In genomic region chr12:31989571-31989970, GRCh38 we compare ENCODE assay signal across 18 cellular contexts. TPM values are rescaled to one million over a fixed set of nuclear protein-coding genes. Genes with fewer than 3 reads are reported as not detected.
DNase-seq lines count a peak whose midpoint lies in the region; ATAC-seq and TF ChIP-seq lines count a peak whose summit lies in the region.
"Had no signal": no experiment of that assay in that cellular context is flagged by ENCODE, and none has a peak within 500 bp of the region (broad histone marks: within the 10 kb centered on the region; RNA-seq: fewer than 3 reads in every experiment).

No MANE protein-coding gene starts in this region.

- peak overlapping the region; percentile 78 for H3K27ac ChIP-seq in epithelial cell of prostate
- H3K27ac ChIP-seq: esophagus squamous epithelium, upper lobe of right lung had no signal

- CTCF ChIA-PET in WTC11 (lab: Charles Lee): interaction anchor here (0.6 kb wide), 1 partner anchor 276 kb away, joined by 3 read pairs; no protein-coding TSS in a partner anchor

- ATAC-seq in WTC11: no peak
- no peak for ATAC-seq in GM21737 (IDR thresholded peaks at IDR 0.05; ENCODE audit: unreplicated experiment)
- ATAC-seq: upper lobe of right lung had no signal

- POLR2A ChIA-PET in WTC11 (lab: Charles Lee): no interaction called here

- peaks cover 84% of the 10 kb centered on the region for H3K36me3 Mint-ChIP-seq in T-helper 2 cell treated with Interferon-gamma antibody and Interleukin-4, amounts not matched to agents 5 μg/mL and 100 μg/mL, for 36 hours (ENCODE audit: low read depth)
- peaks cover 75% of the 10 kb centered on the region for H3K36me3 Mint-ChIP-seq in WTC11
- H3K36me3 Mint-ChIP-seq in nephron progenitor cell (ENCODE audit: low read depth): peaks cover 98% of the 10 kb centered on the region

- peaks cover 62% of the 10 kb centered on the region for H3K9me3 Mint-ChIP-seq in T-helper 2 cell treated with Interferon-gamma antibody and Interleukin-4, amounts not matched to agents 5 μg/mL and 100 μg/mL, for 36 hours
- H3K9me3 Mint-ChIP-seq in WTC11 (peaks cover 28% of the 10 kb centered on the region), nephron progenitor cell (peaks cover 40% of the 10 kb centered on the region)

- no peaks in the 10 kb centered on the region for H3K27me3 Mint-ChIP-seq in T-helper 2 cell treated with Interferon-gamma antibody and Interleukin-4, amounts not matched to agents 5 μg/mL and 100 μg/mL, for 36 hours (ENCODE audit: low read depth)
- H3K27me3 Mint-ChIP-seq in WTC11 (ENCODE audit: low read depth): peaks cover 4% of the 10 kb centered on the region
- peaks cover 3% of the 10 kb centered on the region for H3K27me3 Mint-ChIP-seq in nephron progenitor cell (ENCODE audit: low read depth, poor library complexity)

- H3K27ac Mint-ChIP-seq in T-helper 2 cell treated with Interferon-gamma antibody and Interleukin-4, amounts not matched to agents 5 μg/mL and 100 μg/mL, for 36 hours: peak overlapping the region; percentile 87
- peak overlapping the region; percentile 66; the same call in 1 of the 2 replicates for H3K27ac Mint-ChIP-seq in WTC11
- peak overlapping the region; percentile 86 for H3K27ac Mint-ChIP-seq in nephron progenitor cell

- H3K4me3 Mint-ChIP-seq in T-helper 2 cell treated with Interferon-gamma antibody and Interleukin-4, amounts not matched to agents 5 μg/mL and 100 μg/mL, for 36 hours: peak overlapping the region; percentile 66
- no peak overlapping the region for H3K4me3 Mint-ChIP-seq in WTC11
- H3K4me3 Mint-ChIP-seq in nephron progenitor cell: no peak overlapping the region
- H3K4me3 Mint-ChIP-seq: CD14-positive monocyte had no signal

- peaks cover 46% of the 10 kb centered on the region for H3K4me1 Mint-ChIP-seq in T-helper 2 cell treated with Interferon-gamma antibody and Interleukin-4, amounts not matched to agents 5 μg/mL and 100 μg/mL, for 36 hours (ENCODE audit: low read depth)
- H3K4me1 Mint-ChIP-seq in WTC11: peaks cover 31% of the 10 kb centered on the region
- peaks cover 4% of the 10 kb centered on the region for H3K4me1 Mint-ChIP-seq in nephron progenitor cell
- H3K4me1 Mint-ChIP-seq: CD14-positive monocyte had no signal

- DNase-seq in T-helper 2 cell treated with Interferon-gamma antibody and Interleukin-4, amounts not matched to agents 5 μg/mL and 100 μg/mL, for 36 hours (ENCODE audit: low spot score): no peak
- DNase-seq in T-helper 2 cell: no peak
- DNase-seq in WTC11 (ENCODE audit: low spot score): no peak
- no peak for DNase-seq in epithelial cell of prostate (ENCODE audit: low read depth, low spot score)
- no peak for DNase-seq in nephron progenitor cell
- no peak for DNase-seq in AG20443 (ENCODE audit: low spot score)
- DNase-seq in GM03348 (ENCODE audit: low spot score): no peak
- DNase-seq: dermis blood vessel endothelial cell; DMS79 treated with DMSO at 0.1 percent for 48 hours; esophagus squamous epithelium; head of caudate nucleus; midbrain; NCI-H146; NCI-H446; stimulated activated CD4-positive, alpha-beta T cell treated with anti-CD3 and anti-CD28 coated beads, Interleukin-4, amount 100 ng/mL, for 4 hours; upper lobe of right lung had no signal

- no peak for TF ChIP-seq CTCF in WTC11 (IDR thresholded peaks at IDR 0.05)
- TF ChIP-seq CTCF in nephron progenitor cell (IDR thresholded peaks at IDR 0.05): no peak

TF ChIP-seq in WTC11, 78 proteins besides CTCF, POLR2A, EP300 and RAD21:
- TF ChIP-seq MYBL2 (CRISPR knock-in tag; IDR thresholded peaks at IDR 0.05): no peak
- no peak for TF ChIP-seq E2F5 (CRISPR knock-in tag; IDR thresholded peaks at IDR 0.05)
- TF ChIP-seq ZNF423 (CRISPR knock-in tag; IDR thresholded peaks at IDR 0.05): no peak
- no peak for TF ChIP-seq GRHL2 (CRISPR knock-in tag; IDR thresholded peaks at IDR 0.05; ENCODE audit: insufficient replicate concordance, severe bottlenecking)
- TF ChIP-seq USF1 (CRISPR knock-in tag; IDR thresholded peaks at IDR 0.05): no peak
- no peak for TF ChIP-seq NR3C1 (CRISPR knock-in tag; conservative IDR thresholded peaks at IDR 0.05; ENCODE audit: low read depth)
- no peak for TF ChIP-seq ZNF232 (CRISPR knock-in tag; IDR thresholded peaks at IDR 0.05)
- no peak for TF ChIP-seq OVOL2 (CRISPR knock-in tag; IDR thresholded peaks at IDR 0.05; ENCODE audit: borderline replicate concordance)

RNA-seq across cellular contexts. Expression of gene RESF1, which starts 30.4 kb away (rescaled TPM):
- total RNA-seq in WTC11 (2021): 78.1 to 91.4 TPM (median 79.9 TPM) in 3 replicates
